In the genomic region with DNA sequence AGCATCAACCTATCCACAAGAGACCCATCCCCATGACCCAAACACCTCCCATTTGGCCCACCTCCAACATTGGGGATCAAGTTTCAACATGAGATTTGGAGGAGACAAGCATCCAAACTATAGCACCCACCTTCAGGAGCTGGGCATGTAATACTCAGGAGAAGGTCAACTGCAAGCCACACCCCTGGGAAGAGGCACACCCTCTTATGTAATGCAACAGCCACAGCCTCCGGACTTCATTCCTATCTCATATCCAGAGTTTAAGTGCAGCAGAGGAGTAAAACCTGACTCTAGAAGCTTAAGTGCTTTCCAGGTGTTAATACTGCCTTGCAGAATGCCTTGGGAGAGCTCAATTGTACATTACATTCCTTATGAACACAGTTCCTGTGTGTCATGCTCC, we compare ENCODE assay signal across 18 cellular contexts.
DNase-seq lines count a peak whose midpoint lies in the region; ATAC-seq, FAIRE-seq and TF ChIP-seq lines count a peak whose summit lies in the region.
"Had no signal": no experiment of that assay in that cellular context is flagged by ENCODE, and none has a peak within 500 bp of the region (broad histone marks: within the 10 kb centered on the region; RNA-seq: fewer than 3 reads in every experiment).

No MANE protein-coding gene starts in this region.

- H3K9me2 ChIP-seq in PC-9 (ENCODE audit: insufficient read depth): no peaks in the 10 kb centered on the region

- POLR2A ChIA-PET in PC-9 (lab: Charles Lee; ENCODE audit: unreplicated experiment): interaction anchor here (0.5 to 0.7 kb wide), 4 partner anchors 207 to 704 kb away, joined by 3 to 9 read pairs (median 6); a partner anchor contains a TSS

- WGBS in small intestine, 3 donors: 25 to 50% (median 33%) methylated on average over 1 of the region's 1 CpG

- H3K9me3 ChIP-seq in PC-9 (ENCODE audit: insufficient read depth, low read depth) (0 out of 2 replicates have a peak, but pooled peaks cover 4% of the 10 kb centered on the region), small intestine (ENCODE audit: control insufficient read depth, low read depth) (no peaks in the 10 kb centered on the region)
- H3K9me3 ChIP-seq: upper lobe of left lung had no signal

- no peaks in the 10 kb centered on the region for H3K36me3 ChIP-seq in PC-9 (ENCODE audit: low read depth)
- H3K36me3 ChIP-seq in small intestine (ENCODE audit: control insufficient read depth in 2 of 2, insufficient read depth in 2 of 2, low read length in 2 of 2): no peaks in the 10 kb centered on the region
- H3K36me3 ChIP-seq: upper lobe of left lung had no signal

- H3K27ac ChIP-seq in PC-9 (peak overlapping the region; percentile 42), small intestine (ENCODE audit: low read depth in 1 of 2, low read length in 1 of 2) (peak overlapping the region; percentile 75 to 86)
- H3K27ac ChIP-seq: dorsolateral prefrontal cortex, parathyroid adenoma, upper lobe of left lung had no signal

- H2AFZ ChIP-seq in PC-9: no peak overlapping the region
- H2AFZ ChIP-seq: parathyroid adenoma had no signal

- no peaks in the 10 kb centered on the region for H4K20me1 ChIP-seq in PC-9 (ENCODE audit: insufficient read depth)

- H3K4me3 ChIP-seq in PC-9 (no peak overlapping the region), small intestine (ENCODE audit: low read depth in 1 of 2, low read length in 2 of 2) (no peak overlapping the region)
- H3K4me3 ChIP-seq: dorsolateral prefrontal cortex, upper lobe of left lung had no signal

- CTCF ChIA-PET in PC-9 (lab: Charles Lee): no interaction called here

- BruUV-seq in PC-9 (replicated peaks; lab: Mats Ljungman, UMichigan): no TSS peak

- H3K79me2 ChIP-seq in PC-9 (ENCODE audit: low read depth): no peaks in the 10 kb centered on the region
- H3K79me2 ChIP-seq: parathyroid adenoma had no signal

- intact Hi-C loops in PC-9 (cut with micrococcal nuclease; ENCODE audit: unreplicated experiment): no loop called here

- no peaks in the 10 kb centered on the region for H3K27me3 ChIP-seq in PC-9 (ENCODE audit: insufficient read depth, low read depth)
- no peaks in the 10 kb centered on the region for H3K27me3 ChIP-seq in small intestine (ENCODE audit: control insufficient read depth in 2 of 2, insufficient read depth in 2 of 2, low read length in 2 of 2)
- H3K27me3 ChIP-seq: dorsolateral prefrontal cortex, upper lobe of left lung had no signal

- peak; percentile 57 for ATAC-seq in esophagus mucosa
- ATAC-seq: activated naive CD4-positive, alpha-beta T cell treated with anti-CD3 and anti-CD28 coated beads, Interleukin-2, amount 50 U/mL, for 72 hours; stimulated activated naive B cell treated with anti-CD40 and anti-IgM and Interleukin-4, amounts not matched to agents 10 μg/mL and 1 μg/mL and 100 μg/mL, for 72 hours had no signal

- FAIRE-seq in small intestine (lab: Jason Lieb, UNC): no peak

- peak; percentile 48 for DNase-seq in NCI-H748 (lab: John Stamatoyannopoulos, UW; ENCODE audit: unreplicated experiment)
- no peak for DNase-seq in NCI-H748 treated with DMSO at 0.1 percent for 48 hours (lab: John Stamatoyannopoulos, UW)
- peak; percentile 67 to 70 for DNase-seq in PC-9
- DNase-seq in small intestine: peak; percentile 92
- no peak for DNase-seq in NCI-H146 treated with DMSO at 0.1 percent for 48 hours (lab: John Stamatoyannopoulos, UW; ENCODE audit: unreplicated experiment)
- no peak for DNase-seq in SIG-M5 treated with dmso at 0.1 percent for 504 hours (lab: John Stamatoyannopoulos, UW; ENCODE audit: unreplicated experiment)
- DNase-seq in ureter (ENCODE audit: low spot score): no peak
- DNase-seq: activated CD4-positive, alpha-beta T cell treated with anti-CD3 and anti-CD28 coated beads, Interleukin-2, amount 50 U/mL, for 48 hours; activated T-cell treated with anti-CD3 and anti-CD28 coated beads, Interleukin-2, amount 50 U/mL, for 24 hours; CD4-positive, CD25-positive, alpha-beta regulatory T cell; dorsolateral prefrontal cortex; naive B cell; NCI-H1105; stimulated activated naive B cell treated with anti-CD40 and anti-IgM and Interleukin-4, amounts not matched to agents 10 μg/mL and 1 μg/mL and 100 μg/mL, for 72 hours had no signal

- TF ChIP-seq CTCF in PC-9 (conservative IDR thresholded peaks at IDR 0.05): no peak

- H3K4me1 ChIP-seq in PC-9 (replicated peaks; ENCODE audit: insufficient read depth) (peaks cover 74% of the 10 kb centered on the region), small intestine (ENCODE audit: control insufficient read depth in 2 of 2, insufficient read depth in 1 of 2, low read depth in 1 of 2, low read length in 1 of 2) (peaks cover 4 to 6% of the 10 kb centered on the region in 2 donors)
- H3K4me1 ChIP-seq: parathyroid adenoma had no signal

- H3F3A ChIP-seq in PC-9 (ENCODE audit: insufficient read depth, low read depth): peaks cover 50% of the 10 kb centered on the region

- H3K4me2 ChIP-seq in PC-9: peak overlapping the region; percentile 28

Comparison
In these comparisons a context has a peak if more than half of its experiments do, and no peak if none do; other contexts are left out.
1. DNase-seq: peak in NCI-H748 (single experiment), PC-9 (2 of 2) and small intestine (single experiment); none in NCI-H748 treated with DMSO at 0.1 percent for 48 hours (single experiment), NCI-H146 treated with DMSO at 0.1 percent for 48 hours (single experiment), SIG-M5 treated with dmso at 0.1 percent for 504 hours (single experiment) and ureter (single experiment).